8 cellular contexts compared by ENCODE assay signal in genomic region chr7:48109848-48110663, GRCh38. TPM values are rescaled to one million over a fixed set of nuclear protein-coding genes. Genes with fewer than 3 reads are reported as not detected.
DNase-seq lines count a peak whose midpoint lies in the region; ATAC-seq and TF ChIP-seq lines count a peak whose summit lies in the region.

No MANE protein-coding gene starts in this region.

- no peak overlapping the region for H3K18ac ChIP-seq in mesenchymal stem cell (ENCODE audit: low read depth in 1 of 2, low read length in 2 of 2)

- WGBS in mesenchymal stem cell, result 31% methylated on average over 7 of the region's 9 CpGs

- no peak overlapping the region for H2AK5ac ChIP-seq in mesenchymal stem cell (ENCODE audit: low read length, severe bottlenecking)

- no peak overlapping the region for H3K4ac ChIP-seq in mesenchymal stem cell (ENCODE audit: low read depth in 1 of 2, low read length in 2 of 2)

- H3K14ac ChIP-seq in mesenchymal stem cell (ENCODE audit: low read length in 2 of 2), result no peak overlapping the region

- H3K27ac ChIP-seq in dorsolateral prefrontal cortex, result no peak overlapping the region
- H3K27ac ChIP-seq in mesenchymal stem cell (ENCODE audit: low read length, poor library complexity, severe bottlenecking), result no peak overlapping the region

- H2BK5ac ChIP-seq in mesenchymal stem cell (ENCODE audit: low read depth, low read length, poor library complexity, severe bottlenecking), result no peak overlapping the region

- peaks cover 29 to 45% of the 10 kb centered on the region in 2 experiments for H3K36me3 ChIP-seq in mesenchymal stem cell (ENCODE audit: control insufficient read depth in 1 of 2, insufficient read depth in 2 of 2, low read depth in 1 of 2, low read length in 2 of 2)

- DNase-seq in Ammon's horn (ENCODE audit: low spot score), result peak; percentile 78
- DNase-seq in NCI-H2196 treated with DMSO at 0.1 percent for 48 hours (lab: John Stamatoyannopoulos, UW; ENCODE audit: unreplicated experiment), result peak; percentile 28
- peak; percentile 89 to 91 for DNase-seq in activated CD4-positive, alpha-beta T cell treated with anti-CD3 and anti-CD28 coated beads, Interleukin-2, amount 50 U/mL, for 24 hours (ENCODE audit: low read depth in 1 of 2, low spot score in 1 of 2)
- DNase-seq in dorsolateral prefrontal cortex, result peak in 9 of 10 donors; percentile 70 to 89 (median 80)
- DNase-seq in mesenchymal stem cell, result peak; percentile 51
- peak; percentile 79 for DNase-seq in stimulated activated CD8-positive, alpha-beta memory T cell treated with anti-CD3 and anti-CD28 coated beads, Interleukin-4, amount 100 ng/mL, for 24 hours (ENCODE audit: low read depth)

- H3K27me3 ChIP-seq in dorsolateral prefrontal cortex (no peaks in the 10 kb centered on the region), mesenchymal stem cell (ENCODE audit: control insufficient read depth in 1 of 2, insufficient read depth in 1 of 2, low read length in 2 of 2) (no peaks in the 10 kb centered on the region)

- H3K4me3 ChIP-seq in dorsolateral prefrontal cortex (no peak overlapping the region), mesenchymal stem cell (ENCODE audit: insufficient read depth in 1 of 2, low read depth in 1 of 2, low read length in 2 of 2) (no peak overlapping the region)

- ATAC-seq in GM18867 (IDR thresholded peaks at IDR 0.05; ENCODE audit: unreplicated experiment) (peak; percentile 94), HG03066 (IDR thresholded peaks at IDR 0.05; ENCODE audit: low read depth, unreplicated experiment) (peak; percentile 91)

- no peak overlapping the region for H3K4me2 ChIP-seq in mesenchymal stem cell (ENCODE audit: low read length, poor library complexity, severe bottlenecking)

- H3K79me1 ChIP-seq in mesenchymal stem cell (replicated peaks; ENCODE audit: low read length, poor library complexity, severe bottlenecking), result no peaks in the 10 kb centered on the region

- no peak overlapping the region for H2AFZ ChIP-seq in mesenchymal stem cell (ENCODE audit: low read depth, low read length)

- no peak overlapping the region for H2BK15ac ChIP-seq in mesenchymal stem cell (ENCODE audit: low read depth, poor library complexity, severe bottlenecking)

- H2BK12ac ChIP-seq in mesenchymal stem cell (ENCODE audit: low read length in 2 of 2), result no peak overlapping the region

- no peak overlapping the region for H3K9ac ChIP-seq in mesenchymal stem cell (ENCODE audit: low read length)

- H4K91ac ChIP-seq in mesenchymal stem cell (ENCODE audit: low read length), result no peak overlapping the region

- no peak overlapping the region for H2BK120ac ChIP-seq in mesenchymal stem cell (ENCODE audit: low read depth, low read length)

- H3K9me3 ChIP-seq in mesenchymal stem cell (ENCODE audit: control insufficient read depth, low read length), result no peaks in the 10 kb centered on the region

- peak; percentile 87 to 100 (median 99) for TF ChIP-seq CTCF in dorsolateral prefrontal cortex (IDR thresholded peaks at IDR 0.05 in 54 of 56, conservative IDR thresholded peaks at IDR 0.05 in 2 of 56; ENCODE audit: low read depth in 1 of 56, partially characterized antibody in 56 of 56)

- intact Hi-C loops in dorsolateral prefrontal cortex (cut with DNase I), result loop anchor here (1.0 to 10.0 kb wide), 5 partner anchors 73 to 164 kb away; partner anchors contain the start of genes C7orf57 (in 2 of the 2) and HUS1 (in 1 of the 2)

- peaks cover 10% of the 10 kb centered on the region for H3K4me1 ChIP-seq in mesenchymal stem cell (ENCODE audit: control insufficient read depth, insufficient read depth, low read depth, low read length)

- no peak overlapping the region for H4K8ac ChIP-seq in mesenchymal stem cell (ENCODE audit: low read length)

- H3K23ac ChIP-seq in mesenchymal stem cell (ENCODE audit: low read length in 2 of 2), result no peak overlapping the region

RNA-seq across cellular contexts. Expression of gene UPP1, which starts 21.0 kb away (rescaled TPM):
- 10 to 100 TPM; 25.8 to 76.9 (median 50.4) TPM for total RNA-seq in dorsolateral prefrontal cortex
- 38.2 TPM for polyA plus RNA-seq in mesenchymal stem cell (2013, experiment 1 of 2)
- polyA plus RNA-seq in mesenchymal stem cell (2013, experiment 2 of 2), result 37.1 TPM

Comparison
In these comparisons a context has a peak if more than half of its experiments do, and no peak if none do; other contexts are left out.
1. DNase-seq: peak in every context shown above with its lines; median percentile 90 in activated CD4-positive, alpha-beta T cell treated with anti-CD3 and anti-CD28 coated beads, Interleukin-2, amount 50 U/mL, for 24 hours; 80 in dorsolateral prefrontal cortex; 79 in stimulated activated CD8-positive, alpha-beta memory T cell treated with anti-CD3 and anti-CD28 coated beads, Interleukin-4, amount 100 ng/mL, for 24 hours; 78 in Ammon's horn; 51 in mesenchymal stem cell; 28 in NCI-H2196 treated with DMSO at 0.1 percent for 48 hours.